Comparison of ENCODE assay signal across 21 cellular contexts in the genomic region with DNA sequence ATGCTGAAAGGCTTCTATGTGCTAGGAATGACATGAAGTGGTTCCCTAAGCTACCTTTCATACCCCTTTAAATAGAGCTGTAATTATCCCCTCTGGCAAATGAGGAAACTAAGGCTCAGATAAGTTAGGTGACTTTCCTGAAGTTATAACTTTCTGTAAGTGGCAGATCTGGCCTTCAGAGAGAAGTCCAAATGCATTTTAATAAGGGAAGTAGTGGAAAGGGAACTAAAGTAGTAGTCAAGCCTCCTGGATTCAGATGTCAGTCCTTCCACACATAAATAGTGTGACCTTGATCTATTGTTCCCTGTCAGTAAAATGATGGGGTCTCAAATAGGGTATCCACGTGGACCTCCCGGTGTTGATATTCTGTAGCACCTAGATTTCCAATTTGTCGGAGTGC.
"Had no signal": no experiment of that assay in that cellular context is flagged by ENCODE, and none has a peak within 500 bp of the region (broad histone marks: within the 10 kb centered on the region; RNA-seq: fewer than 3 reads in every experiment).

No MANE protein-coding gene starts in this region.

- ATAC-seq: gastroesophageal sphincter; left ventricle myocardium superior; mucosa of descending colon; natural killer cell treated with Interleukin-12 subunit alpha and Interleukin-12 subunit beta and Interleukin-15 and Interleukin-18, amount 100 ng/mL, for 72 hours; right cardiac atrium; WTC11 had no signal

- H3K4me3 Mint-ChIP-seq: activated CD4-positive, alpha-beta memory T cell treated with anti-CD3 and anti-CD28 coated beads, Interleukin-2, amount 10 ng/mL, durations not matched to agents 7 days and 5 days; activated CD4-positive, alpha-beta T cell treated with anti-CD3 and anti-CD28 coated beads, Interleukin-2, amount 10 ng/mL, durations not matched to agents 7 days and 5 days; activated naive CD8-positive, alpha-beta T cell; natural killer cell treated with Interleukin-12 subunit alpha and Interleukin-12 subunit beta and Interleukin-15 and Interleukin-18, amount 100 ng/mL, for 72 hours; WTC11 had no signal

- H3K27ac ChIP-seq: dorsolateral prefrontal cortex, gastroesophageal sphincter, hepatocyte, suprapubic skin, tibial artery had no signal

- H3K9me3 Mint-ChIP-seq: activated CD4-positive, alpha-beta memory T cell treated with anti-CD3 and anti-CD28 coated beads, Interleukin-2, amount 10 ng/mL, durations not matched to agents 7 days and 5 days; activated CD4-positive, alpha-beta T cell treated with anti-CD3 and anti-CD28 coated beads, Interleukin-2, amount 10 ng/mL, durations not matched to agents 7 days and 5 days; natural killer cell treated with Interleukin-12 subunit alpha and Interleukin-12 subunit beta and Interleukin-15 and Interleukin-18, amount 100 ng/mL, for 72 hours had no signal

- DNase-seq: activated CD4-positive, alpha-beta memory T cell treated with anti-CD3 and anti-CD28 coated beads, Interleukin-2, amount 10 ng/mL, durations not matched to agents 7 days and 5 days; activated CD4-positive, alpha-beta T cell treated with anti-CD3 and anti-CD28 coated beads for 1 hour; activated CD4-positive, alpha-beta T cell treated with anti-CD3 and anti-CD28 coated beads, Interleukin-2, amount 10 ng/mL, durations not matched to agents 7 days and 5 days; activated effector memory CD4-positive, alpha-beta T cell treated with Interleukin-2 at 50 U/mL for 16 hours; activated naive CD4-positive, alpha-beta T cell treated with Interleukin-2 at 50 U/mL for 16 hours; dorsolateral prefrontal cortex; effector memory CD4-positive, alpha-beta T cell; erythroblast; islet precursor cell; left ventricle myocardium superior; mucosa of descending colon; right cardiac atrium; spleen; stimulated activated naive CD4-positive, alpha-beta T cell; tibial artery had no signal

- H3K9me3 ChIP-seq: gastroesophageal sphincter, mucosa of descending colon, spleen, suprapubic skin, tibial artery had no signal

- H3K4me3 ChIP-seq: dorsolateral prefrontal cortex, gastroesophageal sphincter, hepatocyte, mucosa of descending colon, spleen, suprapubic skin, tibial artery had no signal

- H3K27me3 Mint-ChIP-seq: activated CD4-positive, alpha-beta memory T cell treated with anti-CD3 and anti-CD28 coated beads, Interleukin-2, amount 10 ng/mL, durations not matched to agents 7 days and 5 days had no signal

- H3K27ac Mint-ChIP-seq: activated CD4-positive, alpha-beta memory T cell treated with anti-CD3 and anti-CD28 coated beads, Interleukin-2, amount 10 ng/mL, durations not matched to agents 7 days and 5 days; activated CD4-positive, alpha-beta T cell treated with anti-CD3 and anti-CD28 coated beads, Interleukin-2, amount 10 ng/mL, durations not matched to agents 7 days and 5 days; activated naive CD8-positive, alpha-beta T cell; natural killer cell treated with Interleukin-12 subunit alpha and Interleukin-12 subunit beta and Interleukin-15 and Interleukin-18, amount 100 ng/mL, for 72 hours; WTC11 had no signal

- H3K4me1 ChIP-seq: gastroesophageal sphincter, suprapubic skin, tibial artery had no signal

- H3K36me3 ChIP-seq: gastroesophageal sphincter, spleen, suprapubic skin, tibial artery had no signal

- H3K27me3 ChIP-seq: gastroesophageal sphincter, hepatocyte, spleen, suprapubic skin, tibial artery had no signal

- H3K36me3 Mint-ChIP-seq: activated naive CD8-positive, alpha-beta T cell; natural killer cell treated with Interleukin-12 subunit alpha and Interleukin-12 subunit beta and Interleukin-15 and Interleukin-18, amount 100 ng/mL, for 72 hours had no signal

- H3K4me1 Mint-ChIP-seq: activated CD4-positive, alpha-beta memory T cell treated with anti-CD3 and anti-CD28 coated beads, Interleukin-2, amount 10 ng/mL, durations not matched to agents 7 days and 5 days; activated CD4-positive, alpha-beta T cell treated with anti-CD3 and anti-CD28 coated beads, Interleukin-2, amount 10 ng/mL, durations not matched to agents 7 days and 5 days had no signal
